8 cellular contexts compared by ENCODE assay signal in genomic region chr12:110743571-110744093, GRCh38. TPM values are rescaled to one million over a fixed set of nuclear protein-coding genes. Genes with fewer than 3 reads are reported as not detected.
DNase-seq lines count a peak whose midpoint lies in the region; ATAC-seq, FAIRE-seq and TF ChIP-seq lines count a peak whose summit lies in the region.

No MANE protein-coding gene starts in this region.

- no peaks in the 10 kb centered on the region for H3K36me3 Mint-ChIP-seq in MCF 10A (ENCODE audit: insufficient read depth, unreplicated experiment)
- H3K36me3 Mint-ChIP-seq in stimulated activated memory B cell treated with anti-CD40 and anti-IgM and Interleukin-4, amounts not matched to agents 10 μg/mL and 1 μg/mL and 100 μg/mL, for 72 hours, result peaks cover 5% of the 10 kb centered on the region

- no peak for ATAC-seq in stimulated activated memory B cell treated with anti-CD40 and anti-IgM and Interleukin-4, amounts not matched to agents 10 μg/mL and 1 μg/mL and 100 μg/mL, for 72 hours
- no peak for ATAC-seq in HG03565 (IDR thresholded peaks at IDR 0.05; ENCODE audit: unreplicated experiment)

- TF ChIP-seq CTCF in MCF 10A (IDR thresholded peaks at IDR 0.05; ENCODE audit: unreplicated experiment), result no peak

- H3K9me3 Mint-ChIP-seq in MCF 10A (ENCODE audit: unreplicated experiment), result no peaks in the 10 kb centered on the region
- no peaks in the 10 kb centered on the region for H3K9me3 Mint-ChIP-seq in stimulated activated memory B cell treated with anti-CD40 and anti-IgM and Interleukin-4, amounts not matched to agents 10 μg/mL and 1 μg/mL and 100 μg/mL, for 72 hours

- no peak for TF ChIP-seq POLR2A in GM12891 (IDR thresholded peaks at IDR 0.05; ENCODE audit: low read depth, low read length)

- DNase-seq in COLO668 (lab: John Stamatoyannopoulos, UW; ENCODE audit: unreplicated experiment), result peak; percentile 20
- DNase-seq in M059J (ENCODE audit: low read depth), result peak; percentile 27
- peak; percentile 41 for DNase-seq in MCF 10A (ENCODE audit: unreplicated experiment)
- DNase-seq in left kidney (ENCODE audit: low read depth, low spot score), result peak; percentile 73
- no peak for DNase-seq in GM12891 (ENCODE audit: insufficient read length, low spot score)
- DNase-seq in NCI-H526 treated with DMSO at 0.1 percent for 48 hours (lab: John Stamatoyannopoulos, UW), result no peak

- no peaks in the 10 kb centered on the region for H3K27me3 Mint-ChIP-seq in MCF 10A (ENCODE audit: insufficient read depth, unreplicated experiment)
- H3K27me3 Mint-ChIP-seq in stimulated activated memory B cell treated with anti-CD40 and anti-IgM and Interleukin-4, amounts not matched to agents 10 μg/mL and 1 μg/mL and 100 μg/mL, for 72 hours, result no peaks in the 10 kb centered on the region

- FAIRE-seq in GM12891 (lab: Jason Lieb, UNC), result no peak

- peak overlapping the region; percentile 96 for H3K4me3 Mint-ChIP-seq in MCF 10A (ENCODE audit: unreplicated experiment)
- H3K4me3 Mint-ChIP-seq in stimulated activated memory B cell treated with anti-CD40 and anti-IgM and Interleukin-4, amounts not matched to agents 10 μg/mL and 1 μg/mL and 100 μg/mL, for 72 hours, result peak overlapping the region; percentile 86

- no TSS peak for BruUV-seq in MCF 10A (replicated peaks; lab: Mats Ljungman, UMichigan)

- no peak overlapping the region for H3K27ac Mint-ChIP-seq in MCF 10A (ENCODE audit: low read depth, unreplicated experiment)
- H3K27ac Mint-ChIP-seq in stimulated activated memory B cell treated with anti-CD40 and anti-IgM and Interleukin-4, amounts not matched to agents 10 μg/mL and 1 μg/mL and 100 μg/mL, for 72 hours, result peak overlapping the region; percentile 85

- H3K4me1 Mint-ChIP-seq in MCF 10A (ENCODE audit: insufficient read depth, unreplicated experiment), result peaks cover 34% of the 10 kb centered on the region
- H3K4me1 Mint-ChIP-seq in stimulated activated memory B cell treated with anti-CD40 and anti-IgM and Interleukin-4, amounts not matched to agents 10 μg/mL and 1 μg/mL and 100 μg/mL, for 72 hours, result peaks cover 43% of the 10 kb centered on the region

- POLR2A ChIA-PET in MCF 10A (lab: Yijun Ruan, JAX), result interaction anchor here (0.7 to 2.9 kb wide), 6 partner anchors 10 to 624 kb away, joined by 3 to 10 read pairs (median 4); no protein-coding TSS in a partner anchor

- CTCF ChIA-PET in MCF 10A (lab: Yijun Ruan, JAX), result no interaction called here

- intact Hi-C loops in MCF 10A (cut with micrococcal nuclease), result loop anchor here (5.0 kb wide), 2 partner anchors 144 to 241 kb away; partner anchors contain the start of genes RAD9B and VPS29

TF ChIP-seq in GM12891, 5 proteins besides CTCF, POLR2A, EP300 and RAD21:
- TF ChIP-seq SPI1 (IDR thresholded peaks at IDR 0.05; ENCODE audit: low read depth, low read length), result no peak
- TF ChIP-seq TAF1 (IDR thresholded peaks at IDR 0.05; ENCODE audit: low read depth, low read length), result no peak
- no peak for TF ChIP-seq POU2F2 (IDR thresholded peaks at IDR 0.05; ENCODE audit: low read depth, low read length)
- no peak for TF ChIP-seq POLR2AphosphoS5 (IDR thresholded peaks at IDR 0.05; ENCODE audit: low read depth, low read length)
- TF ChIP-seq PAX5 (IDR thresholded peaks at IDR 0.05; ENCODE audit: insufficient read depth, low read length, severe bottlenecking), result no peak

RNA-seq across cellular contexts. Expression of gene PPP1CC, which starts 0.9 kb away (rescaled TPM):
- 107 and 130 TPM in 2 replicates for total RNA-seq in M059J (2014; rRNA removed; shearing (Covaris generic))
- total RNA-seq in MCF 10A (2022), result 79.4 and 94.6 TPM in 2 replicates
- polyA plus RNA-seq in GM12891 (2012; ENCODE audit: low read depth, missing spikeins), result 134 TPM

RNA-seq across cellular contexts. Expression of gene HVCN1, which starts 54.7 kb away (rescaled TPM):
- total RNA-seq in M059J (2014; rRNA removed; shearing (Covaris generic)), result 0.30 and 2.1 TPM in 2 replicates
- not detected in 2 replicates for total RNA-seq in MCF 10A (2022)
- polyA plus RNA-seq in GM12891 (2012; ENCODE audit: low read depth, missing spikeins), result 83.4 TPM

Comparison
In these comparisons a context has a peak if more than half of its experiments do, and no peak if none do; other contexts are left out.
1. DNase-seq: peak in COLO668 (single experiment), M059J (single experiment), MCF 10A (single experiment) and left kidney (single experiment); none in GM12891 (single experiment) and NCI-H526 treated with DMSO at 0.1 percent for 48 hours (single experiment).